ENCODE assay signal across 1 cellular context in genomic region chr6:144158133-144158532, GRCh38.
TF ChIP-seq lines count a peak whose summit lies in the region.

No MANE protein-coding gene starts in this region.

TF ChIP-seq in HCT116, 20 proteins besides CTCF, POLR2A, EP300 and RAD21 (continued from another document):
- TF ChIP-seq REST (IDR thresholded peaks at IDR 0.05; ENCODE audit: low read depth) (no peak), TCF7L2 (IDR thresholded peaks at IDR 0.05; ENCODE audit: borderline replicate concordance, extremely low read depth, insufficient read depth, insufficient read length) (no peak), JUND (IDR thresholded peaks at IDR 0.05) (no peak), SIN3A (IDR thresholded peaks at IDR 0.05; ENCODE audit: low read depth) (no peak), CEBPB (IDR thresholded peaks at IDR 0.05; ENCODE audit: low read depth) (no peak)
- TF ChIP-seq, protein P1, sequence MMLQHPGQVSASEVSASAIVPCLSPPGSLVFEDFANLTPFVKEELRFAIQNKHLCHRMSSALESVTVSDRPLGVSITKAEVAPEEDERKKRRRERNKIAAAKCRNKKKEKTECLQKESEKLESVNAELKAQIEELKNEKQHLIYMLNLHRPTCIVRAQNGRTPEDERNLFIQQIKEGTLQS (IDR thresholded peaks at IDR 0.05), result no peak
TF ChIP-seq in HCT116: peak in this region for 0.
